ENCODE assay signal across 1 cellular context in genomic region chr7:6589829-6590644, GRCh38.
TF ChIP-seq lines count a peak whose summit lies in the region.

Gene INTS15 (plus strand): TSS chr7:6590021. CDS start chr7:6590284, 263 bp downstream.

TF ChIP-seq in GM12878, 131 proteins besides CTCF, POLR2A, EP300 and RAD21 (continued from another document and continues in another):
- TF ChIP-seq, protein P1, sequence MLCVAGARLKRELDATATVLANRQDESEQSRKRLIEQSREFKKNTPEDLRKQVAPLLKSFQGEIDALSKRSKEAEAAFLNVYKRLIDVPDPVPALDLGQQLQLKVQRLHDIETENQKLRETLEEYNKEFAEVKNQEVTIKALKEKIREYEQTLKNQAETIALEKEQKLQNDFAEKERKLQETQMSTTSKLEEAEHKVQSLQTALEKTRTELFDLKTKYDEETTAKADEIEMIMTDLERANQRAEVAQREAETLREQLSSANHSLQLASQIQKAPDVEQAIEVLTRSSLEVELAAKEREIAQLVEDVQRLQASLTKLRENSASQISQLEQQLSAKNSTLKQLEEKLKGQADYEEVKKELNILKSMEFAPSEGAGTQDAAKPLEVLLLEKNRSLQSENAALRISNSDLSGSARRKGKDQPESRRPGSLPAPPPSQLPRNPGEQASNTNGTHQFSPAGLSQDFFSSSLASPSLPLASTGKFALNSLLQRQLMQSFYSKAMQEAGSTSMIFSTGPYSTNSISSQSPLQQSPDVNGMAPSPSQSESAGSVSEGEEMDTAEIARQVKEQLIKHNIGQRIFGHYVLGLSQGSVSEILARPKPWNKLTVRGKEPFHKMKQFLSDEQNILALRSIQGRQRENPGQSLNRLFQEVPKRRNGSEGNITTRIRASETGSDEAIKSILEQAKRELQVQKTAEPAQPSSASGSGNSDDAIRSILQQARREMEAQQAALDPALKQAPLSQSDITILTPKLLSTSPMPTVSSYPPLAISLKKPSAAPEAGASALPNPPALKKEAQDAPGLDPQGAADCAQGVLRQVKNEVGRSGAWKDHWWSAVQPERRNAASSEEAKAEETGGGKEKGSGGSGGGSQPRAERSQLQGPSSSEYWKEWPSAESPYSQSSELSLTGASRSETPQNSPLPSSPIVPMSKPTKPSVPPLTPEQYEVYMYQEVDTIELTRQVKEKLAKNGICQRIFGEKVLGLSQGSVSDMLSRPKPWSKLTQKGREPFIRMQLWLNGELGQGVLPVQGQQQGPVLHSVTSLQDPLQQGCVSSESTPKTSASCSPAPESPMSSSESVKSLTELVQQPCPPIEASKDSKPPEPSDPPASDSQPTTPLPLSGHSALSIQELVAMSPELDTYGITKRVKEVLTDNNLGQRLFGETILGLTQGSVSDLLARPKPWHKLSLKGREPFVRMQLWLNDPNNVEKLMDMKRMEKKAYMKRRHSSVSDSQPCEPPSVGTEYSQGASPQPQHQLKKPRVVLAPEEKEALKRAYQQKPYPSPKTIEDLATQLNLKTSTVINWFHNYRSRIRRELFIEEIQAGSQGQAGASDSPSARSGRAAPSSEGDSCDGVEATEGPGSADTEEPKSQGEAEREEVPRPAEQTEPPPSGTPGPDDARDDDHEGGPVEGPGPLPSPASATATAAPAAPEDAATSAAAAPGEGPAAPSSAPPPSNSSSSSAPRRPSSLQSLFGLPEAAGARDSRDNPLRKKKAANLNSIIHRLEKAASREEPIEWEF (IDR thresholded peaks at IDR 0.05; ENCODE audit: insufficient replicate concordance, low read depth, low read length), result no peak
- TF ChIP-seq EED (IDR thresholded peaks at IDR 0.05; ENCODE audit: low read depth), result no peak
- peak; percentile 17; the same call in 1 of the 2 replicates for TF ChIP-seq TBL1XR1 (IDR thresholded peaks at IDR 0.05; ENCODE audit: low read depth, low read length)
- peak; percentile 100 for TF ChIP-seq LARP7 (IDR thresholded peaks at IDR 0.05)
- TF ChIP-seq NFIC (IDR thresholded peaks at IDR 0.05; ENCODE audit: low read depth, low read length), result no peak
- no peak for TF ChIP-seq IRF4 (IDR thresholded peaks at IDR 0.05; ENCODE audit: low read depth, low read length)
- TF ChIP-seq ZNF207 (IDR thresholded peaks at IDR 0.05; ENCODE audit: borderline replicate concordance), result 0 out of 2 replicates have a peak, but pooled peaks have one; percentile 45
- no peak for TF ChIP-seq YBX1 (IDR thresholded peaks at IDR 0.05)
- TF ChIP-seq CREM (IDR thresholded peaks at IDR 0.05; ENCODE audit: low read depth), result no peak
- TF ChIP-seq RFX5 (IDR thresholded peaks at IDR 0.05; ENCODE audit: low read depth, low read length), result no peak
- TF ChIP-seq PKNOX1 (IDR thresholded peaks at IDR 0.05), result peak; percentile 50
- peak; percentile 65 for TF ChIP-seq POLR2AphosphoS2 (IDR thresholded peaks at IDR 0.05; ENCODE audit: low read depth, low read length)
- TF ChIP-seq IRF3 (IDR thresholded peaks at IDR 0.05), result no peak
- 0 out of 2 replicates have a peak, but pooled peaks have one; percentile 6 for TF ChIP-seq BCL11A (IDR thresholded peaks at IDR 0.05; ENCODE audit: low read depth, low read length)
- TF ChIP-seq KLF5 (IDR thresholded peaks at IDR 0.05; ENCODE audit: partially characterized antibody), result no peak
- TF ChIP-seq HCFC1 (IDR thresholded peaks at IDR 0.05; ENCODE audit: low read length), result peak; percentile 62
- TF ChIP-seq ESRRA (IDR thresholded peaks at IDR 0.05; ENCODE audit: low read length), result no peak
- no peak for TF ChIP-seq CHD4 (IDR thresholded peaks at IDR 0.05)
- no peak for TF ChIP-seq FOXM1 (IDR thresholded peaks at IDR 0.05; ENCODE audit: low read depth, low read length)
- TF ChIP-seq MTA2 (IDR thresholded peaks at IDR 0.05; ENCODE audit: low read depth), result no peak
- TF ChIP-seq, protein P2, sequence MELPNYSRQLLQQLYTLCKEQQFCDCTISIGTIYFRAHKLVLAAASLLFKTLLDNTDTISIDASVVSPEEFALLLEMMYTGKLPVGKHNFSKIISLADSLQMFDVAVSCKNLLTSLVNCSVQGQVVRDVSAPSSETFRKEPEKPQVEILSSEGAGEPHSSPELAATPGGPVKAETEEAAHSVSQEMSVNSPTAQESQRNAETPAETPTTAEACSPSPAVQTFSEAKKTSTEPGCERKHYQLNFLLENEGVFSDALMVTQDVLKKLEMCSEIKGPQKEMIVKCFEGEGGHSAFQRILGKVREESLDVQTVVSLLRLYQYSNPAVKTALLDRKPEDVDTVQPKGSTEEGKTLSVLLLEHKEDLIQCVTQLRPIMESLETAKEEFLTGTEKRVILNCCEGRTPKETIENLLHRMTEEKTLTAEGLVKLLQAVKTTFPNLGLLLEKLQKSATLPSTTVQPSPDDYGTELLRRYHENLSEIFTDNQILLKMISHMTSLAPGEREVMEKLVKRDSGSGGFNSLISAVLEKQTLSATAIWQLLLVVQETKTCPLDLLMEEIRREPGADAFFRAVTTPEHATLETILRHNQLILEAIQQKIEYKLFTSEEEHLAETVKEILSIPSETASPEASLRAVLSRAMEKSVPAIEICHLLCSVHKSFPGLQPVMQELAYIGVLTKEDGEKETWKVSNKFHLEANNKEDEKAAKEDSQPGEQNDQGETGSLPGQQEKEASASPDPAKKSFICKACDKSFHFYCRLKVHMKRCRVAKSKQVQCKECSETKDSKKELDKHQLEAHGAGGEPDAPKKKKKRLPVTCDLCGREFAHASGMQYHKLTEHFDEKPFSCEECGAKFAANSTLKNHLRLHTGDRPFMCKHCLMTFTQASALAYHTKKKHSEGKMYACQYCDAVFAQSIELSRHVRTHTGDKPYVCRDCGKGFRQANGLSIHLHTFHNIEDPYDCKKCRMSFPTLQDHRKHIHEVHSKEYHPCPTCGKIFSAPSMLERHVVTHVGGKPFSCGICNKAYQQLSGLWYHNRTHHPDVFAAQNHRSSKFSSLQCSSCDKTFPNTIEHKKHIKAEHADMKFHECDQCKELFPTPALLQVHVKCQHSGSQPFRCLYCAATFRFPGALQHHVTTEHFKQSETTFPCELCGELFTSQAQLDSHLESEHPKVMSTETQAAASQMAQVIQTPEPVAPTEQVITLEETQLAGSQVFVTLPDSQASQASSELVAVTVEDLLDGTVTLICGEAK (IDR thresholded peaks at IDR 0.05; ENCODE audit: borderline replicate concordance), result no peak
- TF ChIP-seq YY1 (IDR thresholded peaks at IDR 0.05; ENCODE audit: low read depth, low read length), result peak; percentile 87
- TF ChIP-seq ZBTB11 (CRISPR knock-in tag; IDR thresholded peaks at IDR 0.05), result 0 out of 2 replicates have a peak, but pooled peaks have one; percentile 30
- TF ChIP-seq CBX3 (IDR thresholded peaks at IDR 0.05; ENCODE audit: borderline replicate concordance, low read depth), result no peak
- no peak for TF ChIP-seq IKZF2 (IDR thresholded peaks at IDR 0.05)
- no peak for TF ChIP-seq SREBF2 (IDR thresholded peaks at IDR 0.05; ENCODE audit: low read length)
- TF ChIP-seq, protein P3, sequence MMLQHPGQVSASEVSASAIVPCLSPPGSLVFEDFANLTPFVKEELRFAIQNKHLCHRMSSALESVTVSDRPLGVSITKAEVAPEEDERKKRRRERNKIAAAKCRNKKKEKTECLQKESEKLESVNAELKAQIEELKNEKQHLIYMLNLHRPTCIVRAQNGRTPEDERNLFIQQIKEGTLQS (IDR thresholded peaks at IDR 0.05; ENCODE audit: borderline replicate concordance, extremely low read depth, low read depth, low read length), result no peak
- peak; percentile 94; the same call in 1 of the 2 replicates for TF ChIP-seq NKRF (conservative IDR thresholded peaks at IDR 0.05)
- TF ChIP-seq SMAD1 (IDR thresholded peaks at IDR 0.05; ENCODE audit: low read depth, partially characterized antibody), result no peak
- TF ChIP-seq TCF7 (IDR thresholded peaks at IDR 0.05; ENCODE audit: borderline replicate concordance), result no peak
- TF ChIP-seq CREB1 (IDR thresholded peaks at IDR 0.05; ENCODE audit: low read depth), result peak; percentile 18; the same call in 1 of the 2 replicates
- no peak for TF ChIP-seq NBN (IDR thresholded peaks at IDR 0.05)
- TF ChIP-seq, protein P4, sequence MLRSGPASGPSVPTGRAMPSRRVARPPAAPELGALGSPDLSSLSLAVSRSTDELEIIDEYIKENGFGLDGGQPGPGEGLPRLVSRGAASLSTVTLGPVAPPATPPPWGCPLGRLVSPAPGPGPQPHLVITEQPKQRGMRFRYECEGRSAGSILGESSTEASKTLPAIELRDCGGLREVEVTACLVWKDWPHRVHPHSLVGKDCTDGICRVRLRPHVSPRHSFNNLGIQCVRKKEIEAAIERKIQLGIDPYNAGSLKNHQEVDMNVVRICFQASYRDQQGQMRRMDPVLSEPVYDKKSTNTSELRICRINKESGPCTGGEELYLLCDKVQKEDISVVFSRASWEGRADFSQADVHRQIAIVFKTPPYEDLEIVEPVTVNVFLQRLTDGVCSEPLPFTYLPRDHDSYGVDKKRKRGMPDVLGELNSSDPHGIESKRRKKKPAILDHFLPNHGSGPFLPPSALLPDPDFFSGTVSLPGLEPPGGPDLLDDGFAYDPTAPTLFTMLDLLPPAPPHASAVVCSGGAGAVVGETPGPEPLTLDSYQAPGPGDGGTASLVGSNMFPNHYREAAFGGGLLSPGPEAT (IDR thresholded peaks at IDR 0.05; ENCODE audit: low read depth), result no peak
- TF ChIP-seq CBFB (IDR thresholded peaks at IDR 0.05; ENCODE audit: low read depth), result no peak
- TF ChIP-seq JUND (IDR thresholded peaks at IDR 0.05; ENCODE audit: low read depth, low read length), result no peak
- TF ChIP-seq, protein P5, sequence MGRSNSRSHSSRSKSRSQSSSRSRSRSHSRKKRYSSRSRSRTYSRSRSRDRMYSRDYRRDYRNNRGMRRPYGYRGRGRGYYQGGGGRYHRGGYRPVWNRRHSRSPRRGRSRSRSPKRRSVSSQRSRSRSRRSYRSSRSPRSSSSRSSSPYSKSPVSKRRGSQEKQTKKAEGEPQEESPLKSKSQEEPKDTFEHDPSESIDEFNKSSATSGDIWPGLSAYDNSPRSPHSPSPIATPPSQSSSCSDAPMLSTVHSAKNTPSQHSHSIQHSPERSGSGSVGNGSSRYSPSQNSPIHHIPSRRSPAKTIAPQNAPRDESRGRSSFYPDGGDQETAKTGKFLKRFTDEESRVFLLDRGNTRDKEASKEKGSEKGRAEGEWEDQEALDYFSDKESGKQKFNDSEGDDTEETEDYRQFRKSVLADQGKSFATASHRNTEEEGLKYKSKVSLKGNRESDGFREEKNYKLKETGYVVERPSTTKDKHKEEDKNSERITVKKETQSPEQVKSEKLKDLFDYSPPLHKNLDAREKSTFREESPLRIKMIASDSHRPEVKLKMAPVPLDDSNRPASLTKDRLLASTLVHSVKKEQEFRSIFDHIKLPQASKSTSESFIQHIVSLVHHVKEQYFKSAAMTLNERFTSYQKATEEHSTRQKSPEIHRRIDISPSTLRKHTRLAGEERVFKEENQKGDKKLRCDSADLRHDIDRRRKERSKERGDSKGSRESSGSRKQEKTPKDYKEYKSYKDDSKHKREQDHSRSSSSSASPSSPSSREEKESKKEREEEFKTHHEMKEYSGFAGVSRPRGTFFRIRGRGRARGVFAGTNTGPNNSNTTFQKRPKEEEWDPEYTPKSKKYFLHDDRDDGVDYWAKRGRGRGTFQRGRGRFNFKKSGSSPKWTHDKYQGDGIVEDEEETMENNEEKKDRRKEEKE (IDR thresholded peaks at IDR 0.05), result peak; percentile 64
- TF ChIP-seq TARDBP (IDR thresholded peaks at IDR 0.05; ENCODE audit: borderline replicate concordance), result no peak
- TF ChIP-seq MEF2A (IDR thresholded peaks at IDR 0.05; ENCODE audit: insufficient read depth, low read depth, low read length), result peak; percentile 74; the same call in 1 of the 2 replicates
- no peak for TF ChIP-seq HDGF (IDR thresholded peaks at IDR 0.05)
